In the genomic region with DNA sequence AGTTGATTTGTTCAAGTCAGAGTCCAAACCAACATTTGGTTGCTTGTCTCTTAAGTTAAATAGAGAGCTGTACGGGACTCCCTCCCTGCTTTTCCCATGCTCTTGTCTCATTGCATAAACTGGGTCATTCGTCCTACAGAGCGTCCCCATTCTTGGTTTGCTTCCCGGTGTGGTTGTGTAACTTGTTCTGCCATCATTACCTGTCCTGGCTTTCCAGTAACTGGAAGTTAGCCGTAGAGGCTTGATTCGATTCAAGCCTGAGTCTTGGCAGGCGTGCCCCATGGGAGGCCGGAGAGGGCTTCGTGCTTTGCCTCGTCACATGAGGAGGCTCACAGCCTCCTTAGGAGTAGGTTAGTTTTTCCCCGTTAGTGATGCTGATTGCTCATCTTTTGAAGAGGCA, we compare ENCODE assay signal across 19 cellular contexts. TPM values are rescaled to one million over a fixed set of nuclear protein-coding genes. Genes with fewer than 3 reads are reported as not detected.
DNase-seq lines count a peak whose midpoint lies in the region; ATAC-seq and TF ChIP-seq lines count a peak whose summit lies in the region.
"Had no signal": no experiment of that assay in that cellular context is flagged by ENCODE, and none has a peak within 500 bp of the region (broad histone marks: within the 10 kb centered on the region; RNA-seq: fewer than 3 reads in every experiment).

No MANE protein-coding gene starts in this region.

- H3K9me3 ChIP-seq in uterus = no peaks in the 10 kb centered on the region
- H3K9me3 ChIP-seq in effector memory CD4-positive, alpha-beta T cell (ENCODE audit: control insufficient read depth, low read length) = no peaks in the 10 kb centered on the region
- H3K9me3 ChIP-seq: A549, BLaER1 had no signal

- H3K36me3 ChIP-seq in uterus = no peaks in the 10 kb centered on the region
- peaks cover 52% of the 10 kb centered on the region for H3K36me3 ChIP-seq in effector memory CD4-positive, alpha-beta T cell (ENCODE audit: control insufficient read depth, insufficient read depth, low read length)

- no peaks in the 10 kb centered on the region for H3K9me3 Mint-ChIP-seq in activated T-cell treated with anti-CD3 and anti-CD28 coated beads, Interleukin-2, amount 50 U/mL, for 72 hours
- H3K9me3 Mint-ChIP-seq in neural crest cell = no peaks in the 10 kb centered on the region
- H3K9me3 Mint-ChIP-seq: CD14-positive monocyte; CD4-positive, alpha-beta memory T cell; GM23338 had no signal

- no peak for ATAC-seq in activated T-cell treated with anti-CD3 and anti-CD28 coated beads, Interleukin-2, amount 50 U/mL, for 72 hours (replicated peaks in 1 of 2)
- no peak for ATAC-seq in HG02623 (IDR thresholded peaks at IDR 0.05; ENCODE audit: unreplicated experiment)
- ATAC-seq: A549, GM23338 had no signal

- no peaks in the 10 kb centered on the region for H3K27me3 Mint-ChIP-seq in activated T-cell treated with anti-CD3 and anti-CD28 coated beads, Interleukin-2, amount 50 U/mL, for 72 hours (ENCODE audit: low read depth)
- no peaks in the 10 kb centered on the region for H3K27me3 Mint-ChIP-seq in neural crest cell (ENCODE audit: low read depth)
- H3K27me3 Mint-ChIP-seq: CD4-positive, alpha-beta memory T cell had no signal

- H3K27me3 ChIP-seq in uterus = no peaks in the 10 kb centered on the region
- no peaks in the 10 kb centered on the region for H3K27me3 ChIP-seq in effector memory CD4-positive, alpha-beta T cell (replicated peaks; ENCODE audit: control insufficient read depth, insufficient read depth, low read length, poor library complexity, severe bottlenecking)
- H3K27me3 ChIP-seq: BLaER1 had no signal

- TF ChIP-seq CTCF in neural crest cell (conservative IDR thresholded peaks at IDR 0.05) (no peak), uterus (IDR thresholded peaks at IDR 0.05) (no peak)

- H3K4me3 ChIP-seq in uterus = no peak overlapping the region
- no peak overlapping the region for H3K4me3 ChIP-seq in effector memory CD4-positive, alpha-beta T cell (ENCODE audit: insufficient read depth, low read depth, low read length, poor library complexity, severe bottlenecking)
- H3K4me3 ChIP-seq: A549, BLaER1, GM23338 had no signal

- H3K27ac Mint-ChIP-seq in activated T-cell treated with anti-CD3 and anti-CD28 coated beads, Interleukin-2, amount 50 U/mL, for 72 hours = peak overlapping the region; percentile 4
- peak overlapping the region; percentile 5 for H3K27ac Mint-ChIP-seq in neural crest cell (ENCODE audit: unreplicated experiment)
- H3K27ac Mint-ChIP-seq: GM23338 had no signal

- peaks cover 2 to 19% of the 10 kb centered on the region in 2 donors for H3K36me3 Mint-ChIP-seq in activated T-cell treated with anti-CD3 and anti-CD28 coated beads, Interleukin-2, amount 50 U/mL, for 72 hours (ENCODE audit: insufficient read depth in 2 of 2)
- peaks cover 17% of the 10 kb centered on the region for H3K36me3 Mint-ChIP-seq in neural crest cell (ENCODE audit: low read depth)

- no peaks in the 10 kb centered on the region for H3K4me1 Mint-ChIP-seq in activated T-cell treated with anti-CD3 and anti-CD28 coated beads, Interleukin-2, amount 50 U/mL, for 72 hours (ENCODE audit: low read depth)
- peaks cover 10% of the 10 kb centered on the region for H3K4me1 Mint-ChIP-seq in neural crest cell
- H3K4me1 Mint-ChIP-seq: CD4-positive, alpha-beta memory T cell; GM23338 had no signal

- peak overlapping the region; percentile 82 to 86 for H3K27ac ChIP-seq in uterus
- no peak overlapping the region for H3K27ac ChIP-seq in effector memory CD4-positive, alpha-beta T cell (ENCODE audit: insufficient read depth, low read length, poor library complexity, severe bottlenecking)
- H3K27ac ChIP-seq: 22Rv1, A549, BLaER1, HL-60 had no signal

- H3K4me3 Mint-ChIP-seq in activated T-cell treated with anti-CD3 and anti-CD28 coated beads, Interleukin-2, amount 50 U/mL, for 72 hours = no peak overlapping the region
- no peak overlapping the region for H3K4me3 Mint-ChIP-seq in neural crest cell
- H3K4me3 Mint-ChIP-seq: CD14-positive monocyte; CD4-positive, alpha-beta memory T cell; GM23338 had no signal

- peaks cover 0 to 3% of the 10 kb centered on the region in 2 donors for H3K4me1 ChIP-seq in uterus
- H3K4me1 ChIP-seq in effector memory CD4-positive, alpha-beta T cell (ENCODE audit: control insufficient read depth, insufficient read depth, low read length, poor library complexity, severe bottlenecking) = no peaks in the 10 kb centered on the region
- H3K4me1 ChIP-seq: A549, BLaER1 had no signal

- no peak for TF ChIP-seq POLR2A in uterus (IDR thresholded peaks at IDR 0.05)

- intact Hi-C loops in uterus (cut with DNase I; ENCODE audit: low total_unique reads) = no loop called here

- no peak for DNase-seq in activated T-cell treated with anti-CD3 and anti-CD28 coated beads, Interleukin-2, amount 50 U/mL, for 72 hours
- DNase-seq in activated T-cell treated with anti-CD3 and anti-CD28 coated beads, Interleukin-2, amount 50 U/mL, for 1 hour = no peak
- peak; percentile 33 for DNase-seq in cerebellar cortex (ENCODE audit: low spot score)
- DNase-seq in neural crest cell (ENCODE audit: low read depth, low spot score) = no peak
- no peak for DNase-seq in uterus
- DNase-seq in stimulated activated CD4-positive, alpha-beta T cell treated with anti-CD3 and anti-CD28 coated beads, Interleukin-2, amount 100 ng/mL, for 24 hours = no peak
- no peak for DNase-seq in effector memory CD4-positive, alpha-beta T cell
- DNase-seq: CD4-positive, alpha-beta memory T cell; DMS153; DMS79; GF-D8; HCEC 1CT had no signal

RNA-seq across cellular contexts. Expression of gene FBH1, which starts 40.2 kb away (rescaled TPM):
- 10 to 100 TPM; 51.0 to 53.6 TPM for total RNA-seq in activated T-cell treated with anti-CD3 and anti-CD28 coated beads, Interleukin-2, amount 50 U/mL, for 72 hours
- total RNA-seq in neural crest cell = 73.7 and 74.6 TPM in 2 replicates
- 100 to 1,000 TPM in 2 of 4 donors, 10 to 100 TPM in 2; 55.0 to 119 (median 85.8) TPM for total RNA-seq in uterus

RNA-seq across cellular contexts. Expression of gene ANKRD16, which starts 40.6 kb away (rescaled TPM):
- total RNA-seq in activated T-cell treated with anti-CD3 and anti-CD28 coated beads, Interleukin-2, amount 50 U/mL, for 72 hours = 1 to 10 TPM; 3.9 to 5.8 TPM
- total RNA-seq in neural crest cell = 10.7 and 13.3 TPM in 2 replicates
- total RNA-seq in uterus = 10 to 100 TPM; 11.9 to 28.4 (median 17.8) TPM

RNA-seq across cellular contexts. Expression of gene IL15RA, which starts 47.1 kb away (rescaled TPM):
- 10 to 100 TPM; 23.7 to 30.0 TPM for total RNA-seq in activated T-cell treated with anti-CD3 and anti-CD28 coated beads, Interleukin-2, amount 50 U/mL, for 72 hours
- total RNA-seq in neural crest cell = not detected in 2 replicates
- total RNA-seq in uterus = 10 to 100 TPM in 3 of 4 donors, 1 to 10 TPM in 1; 1.6 to 42.5 (median 31.9) TPM
